ENCODE assay signal across 1 cellular context in the genomic region with DNA sequence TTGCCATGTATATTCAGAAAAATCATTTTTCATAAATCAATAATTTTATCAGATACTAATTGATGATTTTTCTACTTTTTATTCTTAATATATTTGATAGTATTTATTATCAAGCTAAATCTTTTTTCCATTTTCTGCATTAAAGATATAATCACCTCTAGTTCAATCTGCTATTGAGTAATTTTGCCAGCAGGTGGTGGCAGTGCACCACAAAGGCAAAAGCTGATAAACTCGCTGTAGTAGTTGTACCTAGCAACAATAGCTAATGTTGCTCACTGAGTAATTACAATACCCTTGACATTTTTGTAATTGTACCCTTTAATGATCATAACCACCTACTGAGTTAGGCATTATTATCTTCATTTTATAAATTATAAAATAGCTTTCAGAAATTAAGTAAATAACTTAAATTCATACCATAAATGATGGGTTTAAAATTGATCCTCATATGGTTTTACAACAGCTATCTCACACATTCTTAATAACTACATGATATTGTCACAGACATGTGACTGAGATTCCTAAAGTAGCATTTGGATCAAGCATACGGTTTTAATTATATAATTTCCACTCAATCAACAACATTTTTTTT.
TF ChIP-seq lines count a peak whose summit lies in the region.

No MANE protein-coding gene starts in this region.

TF ChIP-seq in WTC11, 78 proteins besides CTCF, POLR2A, EP300 and RAD21 (continued from another document):
- TF ChIP-seq, protein P1, sequence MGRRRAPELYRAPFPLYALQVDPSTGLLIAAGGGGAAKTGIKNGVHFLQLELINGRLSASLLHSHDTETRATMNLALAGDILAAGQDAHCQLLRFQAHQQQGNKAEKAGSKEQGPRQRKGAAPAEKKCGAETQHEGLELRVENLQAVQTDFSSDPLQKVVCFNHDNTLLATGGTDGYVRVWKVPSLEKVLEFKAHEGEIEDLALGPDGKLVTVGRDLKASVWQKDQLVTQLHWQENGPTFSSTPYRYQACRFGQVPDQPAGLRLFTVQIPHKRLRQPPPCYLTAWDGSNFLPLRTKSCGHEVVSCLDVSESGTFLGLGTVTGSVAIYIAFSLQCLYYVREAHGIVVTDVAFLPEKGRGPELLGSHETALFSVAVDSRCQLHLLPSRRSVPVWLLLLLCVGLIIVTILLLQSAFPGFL (CRISPR knock-in tag; IDR thresholded peaks at IDR 0.05; ENCODE audit: borderline replicate concordance), result no peak
- TF ChIP-seq, protein P2, sequence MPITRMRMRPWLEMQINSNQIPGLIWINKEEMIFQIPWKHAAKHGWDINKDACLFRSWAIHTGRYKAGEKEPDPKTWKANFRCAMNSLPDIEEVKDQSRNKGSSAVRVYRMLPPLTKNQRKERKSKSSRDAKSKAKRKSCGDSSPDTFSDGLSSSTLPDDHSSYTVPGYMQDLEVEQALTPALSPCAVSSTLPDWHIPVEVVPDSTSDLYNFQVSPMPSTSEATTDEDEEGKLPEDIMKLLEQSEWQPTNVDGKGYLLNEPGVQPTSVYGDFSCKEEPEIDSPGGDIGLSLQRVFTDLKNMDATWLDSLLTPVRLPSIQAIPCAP (CRISPR knock-in tag; IDR thresholded peaks at IDR 0.05), result no peak
- TF ChIP-seq ZNF416 (CRISPR knock-in tag; IDR thresholded peaks at IDR 0.05) (no peak), ZNF317 (CRISPR knock-in tag; IDR thresholded peaks at IDR 0.05; ENCODE audit: borderline replicate concordance, low read depth) (no peak), EMX1 (CRISPR knock-in tag; IDR thresholded peaks at IDR 0.05) (no peak), MYBL2 (CRISPR knock-in tag; IDR thresholded peaks at IDR 0.05) (no peak), IRF2 (CRISPR knock-in tag; IDR thresholded peaks at IDR 0.05; ENCODE audit: borderline replicate concordance, low read depth) (no peak), ATF1 (CRISPR knock-in tag; IDR thresholded peaks at IDR 0.05) (no peak)
- TF ChIP-seq, protein P3, sequence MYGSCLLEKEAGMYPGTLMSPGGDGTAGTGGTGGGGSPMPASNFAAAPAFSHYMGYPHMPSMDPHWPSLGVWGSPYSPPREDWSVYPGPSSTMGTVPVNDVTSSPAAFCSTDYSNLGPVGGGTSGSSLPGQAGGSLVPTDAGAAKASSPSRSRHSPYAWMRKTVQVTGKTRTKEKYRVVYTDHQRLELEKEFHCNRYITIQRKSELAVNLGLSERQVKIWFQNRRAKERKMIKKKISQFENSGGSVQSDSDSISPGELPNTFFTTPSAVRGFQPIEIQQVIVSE (CRISPR knock-in tag; IDR thresholded peaks at IDR 0.05; ENCODE audit: borderline replicate concordance), result no peak
TF ChIP-seq in WTC11: peak in this region for 0.
